Comparison of ENCODE assay signal across 14 cellular contexts in the genomic region with DNA sequence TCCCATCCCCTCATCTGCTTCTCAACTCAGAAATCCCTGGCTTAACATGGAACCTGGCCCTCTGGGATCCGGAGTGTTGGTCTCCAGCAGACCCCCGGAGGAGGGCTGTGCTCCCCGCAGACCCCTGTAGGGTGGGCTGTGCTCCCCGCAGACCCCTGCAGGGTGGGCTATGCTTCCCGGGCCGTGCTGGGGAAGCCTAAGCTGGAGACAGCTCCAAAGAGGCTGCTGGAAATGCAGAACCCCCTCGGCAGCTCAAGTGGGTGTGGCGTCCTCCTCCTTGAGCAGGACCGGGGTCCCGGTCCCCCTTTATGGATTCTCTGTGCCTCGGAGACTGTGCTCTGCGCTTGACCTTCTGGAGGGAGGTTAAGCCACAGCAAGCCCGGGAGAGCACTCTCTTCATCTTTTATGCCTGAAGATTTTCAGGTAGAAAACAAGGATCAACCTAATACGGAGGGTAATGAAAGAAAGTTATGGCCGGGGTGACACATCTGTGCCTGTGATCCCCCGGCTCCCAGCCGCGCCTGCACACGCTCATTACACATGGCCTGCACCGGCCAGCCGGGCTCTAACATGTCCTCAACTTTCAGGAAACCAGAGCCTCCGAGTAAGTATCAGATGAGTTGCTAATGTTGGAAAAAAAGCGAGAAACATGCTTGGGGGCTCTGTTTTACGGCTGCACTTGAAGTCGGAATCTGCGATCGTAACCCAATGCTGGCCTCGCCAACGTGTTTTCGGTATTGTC.
DNase-seq lines count a peak whose midpoint lies in the region; ATAC-seq, FAIRE-seq and TF ChIP-seq lines count a peak whose summit lies in the region.
"Had no signal": no experiment of that assay in that cellular context is flagged by ENCODE, and none has a peak within 500 bp of the region (broad histone marks: within the 10 kb centered on the region; RNA-seq: fewer than 3 reads in every experiment).

No MANE protein-coding gene starts in this region.

- H3K27ac ChIP-seq in heart left ventricle (no peak overlapping the region), heart right ventricle (no peak overlapping the region), HepG2 (ENCODE audit: extremely low read length, insufficient read depth, low read length) (no peak overlapping the region), osteoblast (ENCODE audit: low read depth, low read length) (no peak overlapping the region)

- 79 to 85% (median 81%) methylated on average over 29 to 30 of the region's 30 CpGs for whole genome bisulfite sequencing in heart left ventricle, 4 donors
- WGBS in heart right ventricle, 2 donors, result 82 to 84% methylated on average over 30 of the region's 30 CpGs
- 22% methylated on average over 18 of the region's 30 CpGs for WGBS in HepG2 (ENCODE audit: low lambda C conversion rate)

- H2AFZ ChIP-seq in HepG2 (ENCODE audit: low read length) (no peak overlapping the region), osteoblast (ENCODE audit: low read length) (no peak overlapping the region)
- H2AFZ ChIP-seq: GM23338 had no signal

- POLR2A ChIA-PET in HepG2 (lab: Yijun Ruan, JAX), result no interaction called here

- no peak for ATAC-seq in heart left ventricle
- no peak for ATAC-seq in heart right ventricle
- no peak for ATAC-seq in HepG2
- ATAC-seq: GM12878, GM23338 had no signal

- H3K4me1 ChIP-seq in heart left ventricle (no peaks in the 10 kb centered on the region), heart right ventricle (no peaks in the 10 kb centered on the region), HepG2 (ENCODE audit: insufficient read depth, low read length) (no peaks in the 10 kb centered on the region), osteoblast (ENCODE audit: insufficient read depth, low read length) (no peaks in the 10 kb centered on the region)

- H4K20me1 ChIP-seq in HepG2 (ENCODE audit: insufficient read depth, low read length) (peaks cover 3% of the 10 kb centered on the region; the same call in 1 of the 2 replicates), osteoblast (ENCODE audit: insufficient read depth, low read length) (no peaks in the 10 kb centered on the region)

- DNase-seq in heart left ventricle, result peak in 3 of 5 donors; percentile 13 to 41 (median 19)
- no peak for DNase-seq in heart right ventricle
- DNase-seq in HepG2 (ENCODE audit: low spot score), result no peak
- DNase-seq in osteoblast (ENCODE audit: insufficient read length, low spot score, missing footprints), result peak; percentile 68
- DNase-seq in activated CD4-positive, CD25-positive, alpha-beta regulatory T cell treated with anti-CD3 and anti-CD28 coated beads, Interleukin-2, amount 50 U/mL, for 72 hours, result no peak
- no peak for DNase-seq in AML-193 (lab: John Stamatoyannopoulos, UW)
- DNase-seq in RPMI8226, result no peak
- DNase-seq: ACHN; C1 segment of cervical spinal cord; CD4-positive, alpha-beta memory T cell; DMS79; H7 had no signal

- H3K79me2 ChIP-seq in HepG2 (ENCODE audit: insufficient read depth, low read length), result no peaks in the 10 kb centered on the region
- no peaks in the 10 kb centered on the region for H3K79me2 ChIP-seq in osteoblast (ENCODE audit: insufficient read depth, low read length)

- H3K4me3 ChIP-seq in heart left ventricle, result no peak overlapping the region
- H3K4me3 ChIP-seq in heart right ventricle, result no peak overlapping the region
- H3K4me3 ChIP-seq in HepG2 (replicated peaks in 1 of 3; ENCODE audit: insufficient read depth in 1 of 3, low read depth in 2 of 3, low read length in 3 of 3), result no peak overlapping the region
- no peak overlapping the region for H3K4me3 ChIP-seq in osteoblast (ENCODE audit: insufficient read depth, low read length)
- H3K4me3 ChIP-seq: GM12878, GM23338 had no signal

- TF ChIP-seq RAD21 in HepG2 (CRISPR knock-in tag; IDR thresholded peaks at IDR 0.05), result no peak

- H3K27me3 ChIP-seq in heart left ventricle (peaks cover 0 to 34% (median 0%) of the 10 kb centered on the region in 9 donors), heart right ventricle (peaks cover 0 to 60% (median 9%) of the 10 kb centered on the region in 7 donors), HepG2 (ENCODE audit: control insufficient read depth in 1 of 2, insufficient read depth in 2 of 2, low read length in 2 of 2) (peaks cover 17 to 74% of the 10 kb centered on the region in 2 experiments), osteoblast (ENCODE audit: insufficient read depth, low read length) (no peaks in the 10 kb centered on the region)

- no peak overlapping the region for H3K4me2 ChIP-seq in HepG2 (ENCODE audit: low read depth, low read length)
- no peak overlapping the region for H3K4me2 ChIP-seq in osteoblast (ENCODE audit: insufficient read depth, low read length)
- H3K4me2 ChIP-seq: GM23338 had no signal

- H3K9me3 ChIP-seq in heart left ventricle (no peaks in the 10 kb centered on the region), heart right ventricle (peaks cover 0 to 5% (median 0%) of the 10 kb centered on the region in 11 donors), HepG2 (ENCODE audit: low read length) (no peaks in the 10 kb centered on the region), osteoblast (ENCODE audit: low read depth, low read length) (no peaks in the 10 kb centered on the region)

- no peak for TF ChIP-seq EP300 in HepG2 (IDR thresholded peaks at IDR 0.05; ENCODE audit: low read depth in 2 of 2, low read length in 2 of 2)
- TF ChIP-seq EP300 in HepG2 (CRISPR knock-in tag; IDR thresholded peaks at IDR 0.05; ENCODE audit: borderline replicate concordance), result no peak

- H3K36me3 ChIP-seq in heart left ventricle, result no peaks in the 10 kb centered on the region
- no peaks in the 10 kb centered on the region for H3K36me3 ChIP-seq in heart right ventricle
- no peaks in the 10 kb centered on the region for H3K36me3 ChIP-seq in HepG2 (replicated peaks in 1 of 2; ENCODE audit: control insufficient read depth in 1 of 2, insufficient read depth in 2 of 2, low read length in 2 of 2)
- no peaks in the 10 kb centered on the region for H3K36me3 ChIP-seq in osteoblast (ENCODE audit: insufficient read depth, low read length)

- intact Hi-C loops in heart left ventricle (cut with DNase I) (no loop called here), heart right ventricle (cut with DNase I) (no loop called here), HepG2 (cut with micrococcal nuclease; ENCODE audit: unreplicated experiment) (no loop called here)

- TF ChIP-seq CTCF in heart left ventricle (IDR thresholded peaks at IDR 0.05) (no peak), heart right ventricle (IDR thresholded peaks at IDR 0.05) (no peak), HepG2 (CRISPR knock-in tag; IDR thresholded peaks at IDR 0.05) (no peak), osteoblast (IDR thresholded peaks at IDR 0.05; ENCODE audit: extremely low read depth, low read depth, low read length) (no peak)

- no peak for FAIRE-seq in HepG2 (lab: Jason Lieb, UNC)
- FAIRE-seq: GM12878 had no signal

- no peak overlapping the region for H3K9ac ChIP-seq in HepG2 (ENCODE audit: insufficient read depth, low read depth, low read length)

- no peak for TF ChIP-seq POLR2A in heart left ventricle (IDR thresholded peaks at IDR 0.05)
- TF ChIP-seq POLR2A in HepG2 (IDR thresholded peaks at IDR 0.05; ENCODE audit: insufficient read depth in 1 of 2, low read depth in 2 of 2, low read length in 2 of 2), result no peak

- BruUV-seq in HepG2 (replicated peaks; lab: Mats Ljungman, UMichigan), result no TSS peak

- in situ Hi-C loops in HepG2 (cut with HindIII; ENCODE audit: extremely low pct_ligation_motif_present, low pct_unique_long_range_greater_than_20kb), result no loop called here

- CTCF ChIA-PET in HepG2 (lab: Yijun Ruan, JAX; ENCODE audit: low intra/inter-chr PET ratio, low total read pairs), result no interaction called here

TF ChIP-seq in HepG2, 621 proteins besides CTCF, POLR2A, EP300 and RAD21:
- no peak for TF ChIP-seq ZNF343 (CRISPR knock-in tag; IDR thresholded peaks at IDR 0.05)
- no peak for TF ChIP-seq MTF2 (CRISPR knock-in tag; IDR thresholded peaks at IDR 0.05; ENCODE audit: borderline replicate concordance)
- no peak for TF ChIP-seq ZNF333 (CRISPR knock-in tag; IDR thresholded peaks at IDR 0.05; ENCODE audit: borderline replicate concordance)
- no peak for TF ChIP-seq RORA (CRISPR knock-in tag; IDR thresholded peaks at IDR 0.05)
- TF ChIP-seq ZEB1 (IDR thresholded peaks at IDR 0.05; ENCODE audit: insufficient replicate concordance, low read depth), result no peak
- TF ChIP-seq ZNF543 (CRISPR knock-in tag; IDR thresholded peaks at IDR 0.05), result no peak
- TF ChIP-seq EZH2 (conservative IDR thresholded peaks at IDR 0.05; ENCODE audit: low read depth, low read length), result 0 out of 2 replicates have a peak, but pooled peaks have one; percentile 43

Comparison
In these comparisons a context has a peak if more than half of its experiments do, and no peak if none do; other contexts are left out.
1. DNase-seq: peak in heart left ventricle (3 of 5) and osteoblast (single experiment); none in heart right ventricle (0 of 2), HepG2 (single experiment), activated CD4-positive, CD25-positive, alpha-beta regulatory T cell treated with anti-CD3 and anti-CD28 coated beads, Interleukin-2, amount 50 U/mL, for 72 hours (single experiment), AML-193 (0 of 2) and RPMI8226 (single experiment).